In genomic region chr2:64454316-64455030, GRCh38 we compare ENCODE assay signal across 1 cellular context.
TF ChIP-seq lines count a peak whose summit lies in the region.

No MANE protein-coding gene starts in this region.

TF ChIP-seq in HepG2, 621 proteins besides CTCF, POLR2A, EP300 and RAD21 (continued from another document and continues in another):
- TF ChIP-seq FOXO4 (CRISPR knock-in tag; conservative IDR thresholded peaks at IDR 0.05) (no peak), ETV5 (CRISPR knock-in tag; IDR thresholded peaks at IDR 0.05; ENCODE audit: borderline replicate concordance) (no peak), HOXA3 (CRISPR knock-in tag; IDR thresholded peaks at IDR 0.05) (peak; percentile 26), SMARCE1 (IDR thresholded peaks at IDR 0.05; ENCODE audit: borderline replicate concordance) (no peak), GPN1 (CRISPR knock-in tag; IDR thresholded peaks at IDR 0.05; ENCODE audit: borderline replicate concordance) (no peak), ZNF335 (CRISPR knock-in tag; IDR thresholded peaks at IDR 0.05) (no peak), ZNF205 (CRISPR knock-in tag; IDR thresholded peaks at IDR 0.05) (no peak), MIXL1 (CRISPR knock-in tag; IDR thresholded peaks at IDR 0.05) (0 out of 2 replicates have a peak, but pooled peaks have one; percentile 14), SAFB2 (CRISPR knock-in tag; IDR thresholded peaks at IDR 0.05; ENCODE audit: borderline replicate concordance, low read depth) (no peak), ZNF577 (CRISPR knock-in tag; IDR thresholded peaks at IDR 0.05; ENCODE audit: borderline replicate concordance, low read depth) (no peak), FOSL1 (CRISPR knock-in tag; IDR thresholded peaks at IDR 0.05; ENCODE audit: borderline replicate concordance) (no peak), PRDM4 (CRISPR knock-in tag; IDR thresholded peaks at IDR 0.05; ENCODE audit: borderline replicate concordance) (no peak), NFIB (CRISPR knock-in tag; IDR thresholded peaks at IDR 0.05; ENCODE audit: borderline replicate concordance) (no peak), ZNF672 (CRISPR knock-in tag; IDR thresholded peaks at IDR 0.05) (no peak; the same call in 1 of the 2 replicates), HNRNPL (IDR thresholded peaks at IDR 0.05; ENCODE audit: low read depth, low read length) (no peak), GABPA (IDR thresholded peaks at IDR 0.05; ENCODE audit: low read depth, low read length) (no peak; the same call in 1 of the 2 replicates), GABPA (CRISPR knock-in tag; IDR thresholded peaks at IDR 0.05; ENCODE audit: low read depth) (no peak), KIAA2018 (CRISPR knock-in tag; IDR thresholded peaks at IDR 0.05; ENCODE audit: borderline replicate concordance) (no peak), THYN1 (CRISPR knock-in tag; IDR thresholded peaks at IDR 0.05; ENCODE audit: borderline replicate concordance, low read depth) (no peak), ZKSCAN5 (CRISPR knock-in tag; IDR thresholded peaks at IDR 0.05) (no peak), ZNF354B (CRISPR knock-in tag; IDR thresholded peaks at IDR 0.05) (no peak), SOX5 (CRISPR knock-in tag; IDR thresholded peaks at IDR 0.05; ENCODE audit: borderline replicate concordance) (no peak), HOMEZ (CRISPR knock-in tag; IDR thresholded peaks at IDR 0.05; ENCODE audit: low read depth) (0 out of 2 replicates have a peak, but pooled peaks have one; percentile 12), ISX (CRISPR knock-in tag; conservative IDR thresholded peaks at IDR 0.05) (no peak), MED1 (CRISPR knock-in tag; IDR thresholded peaks at IDR 0.05) (no peak), MTF2 (CRISPR knock-in tag; IDR thresholded peaks at IDR 0.05; ENCODE audit: borderline replicate concordance) (no peak), CAMTA2 (CRISPR knock-in tag; IDR thresholded peaks at IDR 0.05; ENCODE audit: borderline replicate concordance) (no peak), ZNF562 (CRISPR knock-in tag; IDR thresholded peaks at IDR 0.05; ENCODE audit: borderline replicate concordance) (no peak), MTA3 (CRISPR knock-in tag; IDR thresholded peaks at IDR 0.05) (no peak), ZFX (CRISPR knock-in tag; IDR thresholded peaks at IDR 0.05; ENCODE audit: low read depth) (peak; percentile 85), CHD2 (IDR thresholded peaks at IDR 0.05; ENCODE audit: low read depth, low read length) (no peak), RBFOX2 (IDR thresholded peaks at IDR 0.05; ENCODE audit: low read depth, low read length) (peak; percentile 55), TCF12 (IDR thresholded peaks at IDR 0.05) (no peak), TCF12 (CRISPR knock-in tag; IDR thresholded peaks at IDR 0.05) (no peak), ZNF34 (CRISPR knock-in tag; IDR thresholded peaks at IDR 0.05; ENCODE audit: borderline replicate concordance) (no peak), KMT2A (CRISPR knock-in tag; IDR thresholded peaks at IDR 0.05) (peak; percentile 85), ZNF460 (CRISPR knock-in tag; IDR thresholded peaks at IDR 0.05; ENCODE audit: borderline replicate concordance) (no peak), MIER2 (CRISPR knock-in tag; IDR thresholded peaks at IDR 0.05) (no peak)
- TF ChIP-seq, protein P1, sequence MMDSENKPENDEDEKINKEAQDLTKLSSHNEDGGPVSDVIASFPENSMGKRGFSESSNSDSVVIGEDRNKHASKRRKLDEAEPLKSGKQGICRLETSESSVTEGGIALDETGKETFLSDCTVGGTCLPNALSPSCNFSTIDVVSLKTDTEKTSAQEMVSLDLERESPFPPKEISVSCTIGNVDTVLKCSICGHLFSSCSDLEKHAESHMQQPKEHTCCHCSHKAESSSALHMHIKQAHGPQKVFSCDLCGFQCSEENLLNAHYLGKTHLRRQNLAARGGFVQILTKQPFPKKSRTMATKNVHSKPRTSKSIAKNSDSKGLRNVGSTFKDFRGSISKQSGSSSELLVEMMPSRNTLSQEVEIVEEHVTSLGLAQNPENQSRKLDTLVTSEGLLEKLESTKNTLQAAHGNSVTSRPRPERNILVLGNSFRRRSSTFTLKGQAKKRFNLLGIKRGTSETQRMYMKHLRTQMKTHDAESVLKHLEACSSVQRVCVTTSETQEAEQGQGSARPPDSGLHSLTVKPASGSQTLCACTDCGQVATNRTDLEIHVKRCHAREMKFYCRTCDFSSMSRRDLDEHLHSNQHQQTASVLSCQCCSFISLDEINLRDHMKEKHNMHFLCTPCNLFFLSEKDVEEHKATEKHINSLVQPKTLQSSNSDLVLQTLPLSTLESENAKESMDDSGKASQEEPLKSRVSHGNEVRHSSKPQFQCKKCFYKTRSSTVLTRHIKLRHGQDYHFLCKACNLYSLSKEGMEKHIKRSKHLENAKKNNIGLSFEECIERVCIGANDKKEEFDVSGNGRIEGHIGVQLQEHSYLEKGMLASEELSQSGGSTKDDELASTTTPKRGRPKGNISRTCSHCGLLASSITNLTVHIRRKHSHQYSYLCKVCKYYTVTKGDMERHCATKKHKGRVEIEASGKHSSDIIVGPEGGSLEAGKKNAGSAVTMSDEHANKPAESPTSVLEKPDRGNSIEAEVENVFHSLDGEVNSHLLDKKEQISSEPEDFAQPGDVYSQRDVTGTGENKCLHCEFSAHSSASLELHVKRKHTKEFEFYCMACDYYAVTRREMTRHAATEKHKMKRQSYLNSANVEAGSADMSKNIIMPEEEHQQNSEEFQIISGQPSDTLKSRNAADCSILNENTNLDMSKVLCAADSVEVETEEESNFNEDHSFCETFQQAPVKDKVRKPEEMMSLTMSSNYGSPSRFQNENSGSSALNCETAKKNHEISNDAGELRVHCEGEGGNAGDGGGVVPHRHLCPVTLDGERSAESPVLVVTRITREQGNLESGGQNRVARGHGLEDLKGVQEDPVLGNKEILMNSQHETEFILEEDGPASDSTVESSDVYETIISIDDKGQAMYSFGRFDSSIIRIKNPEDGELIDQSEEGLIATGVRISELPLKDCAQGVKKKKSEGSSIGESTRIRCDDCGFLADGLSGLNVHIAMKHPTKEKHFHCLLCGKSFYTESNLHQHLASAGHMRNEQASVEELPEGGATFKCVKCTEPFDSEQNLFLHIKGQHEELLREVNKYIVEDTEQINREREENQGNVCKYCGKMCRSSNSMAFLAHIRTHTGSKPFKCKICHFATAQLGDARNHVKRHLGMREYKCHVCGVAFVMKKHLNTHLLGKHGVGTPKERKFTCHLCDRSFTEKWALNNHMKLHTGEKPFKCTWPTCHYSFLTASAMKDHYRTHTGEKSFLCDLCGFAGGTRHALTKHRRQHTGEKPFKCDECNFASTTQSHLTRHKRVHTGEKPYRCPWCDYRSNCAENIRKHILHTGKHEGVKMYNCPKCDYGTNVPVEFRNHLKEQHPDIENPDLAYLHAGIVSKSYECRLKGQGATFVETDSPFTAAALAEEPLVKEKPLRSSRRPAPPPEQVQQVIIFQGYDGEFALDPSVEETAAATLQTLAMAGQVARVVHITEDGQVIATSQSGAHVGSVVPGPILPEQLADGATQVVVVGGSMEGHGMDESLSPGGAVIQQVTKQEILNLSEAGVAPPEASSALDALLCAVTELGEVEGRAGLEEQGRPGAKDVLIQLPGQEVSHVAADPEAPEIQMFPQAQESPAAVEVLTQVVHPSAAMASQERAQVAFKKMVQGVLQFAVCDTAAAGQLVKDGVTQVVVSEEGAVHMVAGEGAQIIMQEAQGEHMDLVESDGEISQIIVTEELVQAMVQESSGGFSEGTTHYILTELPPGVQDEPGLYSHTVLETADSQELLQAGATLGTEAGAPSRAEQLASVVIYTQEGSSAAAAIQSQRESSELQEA (CRISPR knock-in tag; IDR thresholded peaks at IDR 0.05; ENCODE audit: not compliant biosample characterization) = peak; percentile 83
- TF ChIP-seq, protein P2, sequence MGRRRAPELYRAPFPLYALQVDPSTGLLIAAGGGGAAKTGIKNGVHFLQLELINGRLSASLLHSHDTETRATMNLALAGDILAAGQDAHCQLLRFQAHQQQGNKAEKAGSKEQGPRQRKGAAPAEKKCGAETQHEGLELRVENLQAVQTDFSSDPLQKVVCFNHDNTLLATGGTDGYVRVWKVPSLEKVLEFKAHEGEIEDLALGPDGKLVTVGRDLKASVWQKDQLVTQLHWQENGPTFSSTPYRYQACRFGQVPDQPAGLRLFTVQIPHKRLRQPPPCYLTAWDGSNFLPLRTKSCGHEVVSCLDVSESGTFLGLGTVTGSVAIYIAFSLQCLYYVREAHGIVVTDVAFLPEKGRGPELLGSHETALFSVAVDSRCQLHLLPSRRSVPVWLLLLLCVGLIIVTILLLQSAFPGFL (CRISPR knock-in tag; IDR thresholded peaks at IDR 0.05) = no peak
